11 cellular contexts compared by ENCODE assay signal in genomic region chr11:111778047-111778558, GRCh38.
"Had no signal": no experiment of that assay in that cellular context is flagged by ENCODE, and none has a peak within 500 bp of the region (broad histone marks: within the 10 kb centered on the region; RNA-seq: fewer than 3 reads in every experiment).

No MANE protein-coding gene starts in this region.

- H3K36me3 Mint-ChIP-seq: activated naive CD4-positive, alpha-beta T cell treated with anti-CD3 and anti-CD28 coated beads, Interleukin-2, amount 10 ng/mL, durations not matched to agents 7 days and 5 days; natural killer cell treated with Interleukin-12 subunit alpha and Interleukin-12 subunit beta and Interleukin-15 and Interleukin-18, amount 100 ng/mL, for 72 hours had no signal

- H3K4me3 Mint-ChIP-seq: activated B cell treated with CpG ODN at 0.5 μM for 24 hours; activated CD4-positive, alpha-beta T cell treated with anti-CD3 and anti-CD28 coated beads, Interleukin-2, amount 10 ng/mL, durations not matched to agents 24 days and 14 days; activated naive CD4-positive, alpha-beta T cell treated with anti-CD3 and anti-CD28 coated beads, Interleukin-2, amount 10 ng/mL, durations not matched to agents 7 days and 5 days; natural killer cell treated with Interleukin-12 subunit alpha and Interleukin-12 subunit beta and Interleukin-15 and Interleukin-18, amount 100 ng/mL, for 72 hours; stimulated activated naive CD8-positive, alpha-beta T cell treated with anti-CD3 and anti-CD28 coated beads, Interleukin-15, Interleukin-2, amounts not matched to agents 100 ng/mL and 50 ng/mL, for 24 hours; T-helper 1 cell treated with Interleukin-12 subunit alpha and Interleukin-12 subunit beta and Interleukin-4 antibody, amounts not matched to agents 30 μg/mL and 1 μg/mL, for 36 hours had no signal

- H3K27ac ChIP-seq: brain microvascular endothelial cell, thoracic aorta had no signal

- H3K27me3 Mint-ChIP-seq: activated B cell treated with CpG ODN at 0.5 μM for 24 hours; activated CD4-positive, alpha-beta T cell treated with anti-CD3 and anti-CD28 coated beads, Interleukin-2, amount 10 ng/mL, durations not matched to agents 24 days and 14 days; activated naive CD4-positive, alpha-beta T cell treated with anti-CD3 and anti-CD28 coated beads, Interleukin-2, amount 10 ng/mL, durations not matched to agents 7 days and 5 days; natural killer cell treated with Interleukin-12 subunit alpha and Interleukin-12 subunit beta and Interleukin-15 and Interleukin-18, amount 100 ng/mL, for 72 hours; stimulated activated naive CD8-positive, alpha-beta T cell treated with anti-CD3 and anti-CD28 coated beads, Interleukin-15, Interleukin-2, amounts not matched to agents 100 ng/mL and 50 ng/mL, for 24 hours had no signal

- H3K36me3 ChIP-seq: brain microvascular endothelial cell, thoracic aorta had no signal

- H3K9me3 Mint-ChIP-seq: activated B cell treated with CpG ODN at 0.5 μM for 24 hours; activated CD4-positive, alpha-beta T cell treated with anti-CD3 and anti-CD28 coated beads, Interleukin-2, amount 10 ng/mL, durations not matched to agents 24 days and 14 days; activated naive CD4-positive, alpha-beta T cell treated with anti-CD3 and anti-CD28 coated beads, Interleukin-2, amount 10 ng/mL, durations not matched to agents 7 days and 5 days; activated T-helper 2 cell treated with anti-CD3 and anti-CD28 coated beads, Interferon-gamma antibody, Interleukin-2, Interleukin-4, amounts not matched to agents 10 μg/mL and 5 μg/mL and 100 μg/mL, durations not matched to agents 14 hours and 24 hours and 36 hours; natural killer cell treated with Interleukin-12 subunit alpha and Interleukin-12 subunit beta and Interleukin-15 and Interleukin-18, amount 100 ng/mL, for 72 hours; stimulated activated naive CD8-positive, alpha-beta T cell treated with anti-CD3 and anti-CD28 coated beads, Interleukin-15, Interleukin-2, amounts not matched to agents 100 ng/mL and 50 ng/mL, for 24 hours; T-helper 1 cell treated with Interleukin-12 subunit alpha and Interleukin-12 subunit beta and Interleukin-4 antibody, amounts not matched to agents 30 μg/mL and 1 μg/mL, for 36 hours had no signal

- H3K9me3 ChIP-seq: thoracic aorta had no signal

- H3K27me3 ChIP-seq: brain microvascular endothelial cell had no signal

- H3K27ac Mint-ChIP-seq: activated CD4-positive, alpha-beta T cell treated with anti-CD3 and anti-CD28 coated beads, Interleukin-2, amount 10 ng/mL, durations not matched to agents 24 days and 14 days; activated naive CD4-positive, alpha-beta T cell treated with anti-CD3 and anti-CD28 coated beads, Interleukin-2, amount 10 ng/mL, durations not matched to agents 7 days and 5 days; activated T-helper 2 cell treated with anti-CD3 and anti-CD28 coated beads, Interferon-gamma antibody, Interleukin-2, Interleukin-4, amounts not matched to agents 10 μg/mL and 5 μg/mL and 100 μg/mL, durations not matched to agents 14 hours and 24 hours and 36 hours; natural killer cell treated with Interleukin-12 subunit alpha and Interleukin-12 subunit beta and Interleukin-15 and Interleukin-18, amount 100 ng/mL, for 72 hours; stimulated activated naive CD8-positive, alpha-beta T cell treated with anti-CD3 and anti-CD28 coated beads, Interleukin-15, Interleukin-2, amounts not matched to agents 100 ng/mL and 50 ng/mL, for 24 hours; T-helper 1 cell treated with Interleukin-12 subunit alpha and Interleukin-12 subunit beta and Interleukin-4 antibody, amounts not matched to agents 30 μg/mL and 1 μg/mL, for 36 hours had no signal

- H3K4me3 ChIP-seq: thoracic aorta had no signal

- H3K4me1 Mint-ChIP-seq: activated CD4-positive, alpha-beta T cell treated with anti-CD3 and anti-CD28 coated beads, Interleukin-2, amount 10 ng/mL, durations not matched to agents 24 days and 14 days; activated naive CD4-positive, alpha-beta T cell treated with anti-CD3 and anti-CD28 coated beads, Interleukin-2, amount 10 ng/mL, durations not matched to agents 7 days and 5 days had no signal

- DNase-seq: activated B cell treated with CpG ODN at 0.5 μM for 24 hours; activated CD8-positive, alpha-beta memory T cell treated with anti-CD3 and anti-CD28 coated beads for 24 hours; stimulated activated CD4-positive, alpha-beta T cell treated with anti-CD3 and anti-CD28 coated beads, Interleukin-2, amount 100 ng/mL, for 48 hours had no signal
